Comparison of ENCODE assay signal across 1 cellular context in the genomic region with DNA sequence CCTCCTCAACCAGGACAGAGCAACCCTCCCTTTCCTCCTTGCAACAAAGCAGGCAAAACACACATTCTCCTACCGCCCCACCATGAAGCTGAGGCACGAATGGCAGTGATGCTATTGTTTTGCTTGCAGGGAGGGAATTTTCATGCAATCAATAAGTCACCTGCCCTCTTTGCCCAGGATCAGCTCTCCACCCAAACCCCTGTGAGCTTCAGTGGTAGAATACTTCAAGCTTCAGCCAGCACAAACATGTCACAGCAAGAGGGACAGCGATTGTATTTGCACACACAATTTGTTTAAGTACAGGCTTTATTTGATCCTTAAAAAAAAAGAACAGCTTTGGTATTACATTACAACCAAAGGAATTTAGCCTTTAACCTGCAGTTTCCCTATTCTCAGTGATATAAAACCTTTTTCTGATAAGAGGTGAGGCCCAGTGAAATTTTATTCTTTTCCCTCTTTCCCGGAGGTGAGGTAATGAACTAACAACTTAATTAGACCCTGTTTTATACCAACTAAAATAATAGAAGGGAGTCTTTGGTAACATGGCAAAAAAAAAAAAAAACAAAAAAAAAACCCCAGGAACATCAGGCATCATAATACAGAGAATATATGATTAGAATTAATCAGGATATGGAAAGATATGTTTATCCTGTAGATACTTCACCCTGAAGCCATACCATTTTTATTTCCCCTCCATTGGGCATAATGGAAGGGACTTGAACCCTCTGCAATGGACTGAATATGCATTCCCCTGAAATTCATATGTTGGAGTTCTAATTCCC.
TF ChIP-seq lines count a peak whose summit lies in the region.

No MANE protein-coding gene starts in this region.

TF ChIP-seq in HepG2, 621 proteins besides CTCF, POLR2A, EP300 and RAD21 (continued from another document and continues in another):
- peak; percentile 21; the same call in 1 of the 2 replicates for TF ChIP-seq ZFX (CRISPR knock-in tag; IDR thresholded peaks at IDR 0.05; ENCODE audit: low read depth)
- no peak for TF ChIP-seq JUND (CRISPR knock-in tag; IDR thresholded peaks at IDR 0.05)
- TF ChIP-seq ARNTL (CRISPR knock-in tag; IDR thresholded peaks at IDR 0.05), result 0 out of 2 replicates have a peak, but pooled peaks have one; percentile 70
- TF ChIP-seq ZNF235 (CRISPR knock-in tag; IDR thresholded peaks at IDR 0.05; ENCODE audit: borderline replicate concordance), result no peak
- TF ChIP-seq, protein P1, sequence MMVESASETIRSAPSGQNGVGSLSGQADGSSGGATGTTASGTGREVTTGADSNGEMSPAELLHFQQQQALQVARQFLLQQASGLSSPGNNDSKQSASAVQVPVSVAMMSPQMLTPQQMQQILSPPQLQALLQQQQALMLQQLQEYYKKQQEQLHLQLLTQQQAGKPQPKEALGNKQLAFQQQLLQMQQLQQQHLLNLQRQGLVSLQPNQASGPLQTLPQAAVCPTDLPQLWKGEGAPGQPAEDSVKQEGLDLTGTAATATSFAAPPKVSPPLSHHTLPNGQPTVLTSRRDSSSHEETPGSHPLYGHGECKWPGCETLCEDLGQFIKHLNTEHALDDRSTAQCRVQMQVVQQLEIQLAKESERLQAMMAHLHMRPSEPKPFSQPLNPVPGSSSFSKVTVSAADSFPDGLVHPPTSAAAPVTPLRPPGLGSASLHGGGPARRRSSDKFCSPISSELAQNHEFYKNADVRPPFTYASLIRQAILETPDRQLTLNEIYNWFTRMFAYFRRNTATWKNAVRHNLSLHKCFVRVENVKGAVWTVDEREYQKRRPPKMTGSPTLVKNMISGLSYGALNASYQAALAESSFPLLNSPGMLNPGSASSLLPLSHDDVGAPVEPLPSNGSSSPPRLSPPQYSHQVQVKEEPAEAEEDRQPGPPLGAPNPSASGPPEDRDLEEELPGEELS (CRISPR knock-in tag; IDR thresholded peaks at IDR 0.05), result peak; percentile 86
- peak; percentile 81; the same call in 1 of the 2 replicates for TF ChIP-seq PITX1 (CRISPR knock-in tag; IDR thresholded peaks at IDR 0.05)
- peak; percentile 97 for TF ChIP-seq ONECUT2 (CRISPR knock-in tag; IDR thresholded peaks at IDR 0.05)
- TF ChIP-seq BHLHE40 (IDR thresholded peaks at IDR 0.05; ENCODE audit: low read length), result peak; percentile 59
- peak; percentile 76; the same call in 1 of the 2 replicates for TF ChIP-seq DPF2 (CRISPR knock-in tag; IDR thresholded peaks at IDR 0.05; ENCODE audit: borderline replicate concordance, low read depth)
- no peak for TF ChIP-seq MAFK (conservative IDR thresholded peaks at IDR 0.05 in 1 of 2, IDR thresholded peaks at IDR 0.05 in 1 of 2; ENCODE audit: low read length in 2 of 2)
- TF ChIP-seq, protein P2, sequence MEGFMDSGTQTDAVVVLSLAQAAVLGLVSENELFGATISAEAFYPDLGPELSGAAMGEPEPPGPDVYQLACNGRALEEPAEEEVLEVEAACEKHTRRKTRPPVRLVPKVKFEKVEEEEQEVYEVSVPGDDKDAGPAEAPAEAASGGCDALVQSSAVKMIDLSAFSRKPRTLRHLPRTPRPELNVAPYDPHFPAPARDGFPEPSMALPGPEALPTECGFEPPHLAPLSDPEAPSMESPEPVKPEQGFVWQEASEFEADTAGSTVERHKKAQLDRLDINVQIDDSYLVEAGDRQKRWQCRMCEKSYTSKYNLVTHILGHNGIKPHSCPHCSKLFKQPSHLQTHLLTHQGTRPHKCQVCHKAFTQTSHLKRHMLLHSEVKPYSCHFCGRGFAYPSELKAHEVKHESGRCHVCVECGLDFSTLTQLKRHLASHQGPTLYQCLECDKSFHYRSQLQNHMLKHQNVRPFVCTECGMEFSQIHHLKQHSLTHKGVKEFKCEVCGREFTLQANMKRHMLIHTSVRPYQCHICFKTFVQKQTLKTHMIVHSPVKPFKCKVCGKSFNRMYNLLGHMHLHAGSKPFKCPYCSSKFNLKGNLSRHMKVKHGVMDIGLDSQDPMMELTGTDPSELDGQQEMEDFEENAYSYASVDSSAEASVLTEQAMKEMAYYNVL (CRISPR knock-in tag; IDR thresholded peaks at IDR 0.05; ENCODE audit: borderline replicate concordance), result peak; percentile 52; the same call in 1 of the 2 replicates
- TF ChIP-seq TBX2 (CRISPR knock-in tag; IDR thresholded peaks at IDR 0.05; ENCODE audit: borderline replicate concordance), result peak; percentile 56
- peak; percentile 51 for TF ChIP-seq ASH2L (IDR thresholded peaks at IDR 0.05; ENCODE audit: insufficient read length, low read depth, low read length)
- TF ChIP-seq STAG1 (CRISPR knock-in tag; IDR thresholded peaks at IDR 0.05), result peak; percentile 18; the same call in 1 of the 2 replicates
- no peak for TF ChIP-seq ZNF143 (CRISPR knock-in tag; IDR thresholded peaks at IDR 0.05)
- TF ChIP-seq, protein P3, sequence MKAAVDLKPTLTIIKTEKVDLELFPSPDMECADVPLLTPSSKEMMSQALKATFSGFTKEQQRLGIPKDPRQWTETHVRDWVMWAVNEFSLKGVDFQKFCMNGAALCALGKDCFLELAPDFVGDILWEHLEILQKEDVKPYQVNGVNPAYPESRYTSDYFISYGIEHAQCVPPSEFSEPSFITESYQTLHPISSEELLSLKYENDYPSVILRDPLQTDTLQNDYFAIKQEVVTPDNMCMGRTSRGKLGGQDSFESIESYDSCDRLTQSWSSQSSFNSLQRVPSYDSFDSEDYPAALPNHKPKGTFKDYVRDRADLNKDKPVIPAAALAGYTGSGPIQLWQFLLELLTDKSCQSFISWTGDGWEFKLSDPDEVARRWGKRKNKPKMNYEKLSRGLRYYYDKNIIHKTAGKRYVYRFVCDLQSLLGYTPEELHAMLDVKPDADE (CRISPR knock-in tag; IDR thresholded peaks at IDR 0.05), result no peak
- peak; percentile 27; the same call in 1 of the 2 replicates for TF ChIP-seq CEBPG (CRISPR knock-in tag; IDR thresholded peaks at IDR 0.05)
- TF ChIP-seq MED1 (CRISPR knock-in tag; IDR thresholded peaks at IDR 0.05), result peak; percentile 68
- TF ChIP-seq RXRB (CRISPR knock-in tag; IDR thresholded peaks at IDR 0.05; ENCODE audit: borderline replicate concordance), result peak; percentile 39; the same call in 1 of the 2 replicates
- 0 out of 2 replicates have a peak, but pooled peaks have one; percentile 26 for TF ChIP-seq PAX8 (CRISPR knock-in tag; IDR thresholded peaks at IDR 0.05; ENCODE audit: borderline replicate concordance)
- TF ChIP-seq, protein P4, sequence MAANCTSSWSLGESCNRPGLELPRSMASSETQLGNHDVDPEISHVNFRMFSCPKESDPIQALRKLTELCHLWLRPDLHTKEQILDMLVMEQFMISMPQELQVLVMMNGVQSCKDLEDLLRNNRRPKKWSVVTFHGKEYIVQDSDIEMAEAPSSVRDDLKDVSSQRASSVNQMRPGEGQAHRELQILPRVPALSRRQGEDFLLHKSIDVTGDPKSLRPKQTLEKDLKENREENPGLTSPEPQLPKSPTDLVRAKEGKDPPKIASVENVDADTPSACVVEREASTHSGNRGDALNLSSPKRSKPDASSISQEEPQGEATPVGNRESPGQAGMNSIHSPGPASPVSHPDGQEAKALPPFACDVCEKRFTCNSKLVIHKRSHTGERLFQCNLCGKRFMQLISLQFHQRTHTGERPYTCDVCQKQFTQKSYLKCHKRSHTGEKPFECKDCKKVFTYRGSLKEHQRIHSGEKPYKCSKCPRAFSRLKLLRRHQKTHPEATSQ (CRISPR knock-in tag; IDR thresholded peaks at IDR 0.05; ENCODE audit: borderline replicate concordance), result 0 out of 2 replicates have a peak, but pooled peaks have one; percentile 65
- no peak for TF ChIP-seq RFX1 (IDR thresholded peaks at IDR 0.05)
- TF ChIP-seq ZNF354B (CRISPR knock-in tag; IDR thresholded peaks at IDR 0.05), result no peak
- TF ChIP-seq SOX13 (IDR thresholded peaks at IDR 0.05), result peak; percentile 90
- peak in 1 of 2 experiments; percentile 97; a peak in 2 of 4 replicates for TF ChIP-seq SOX13 (CRISPR knock-in tag; conservative IDR thresholded peaks at IDR 0.05 in 1 of 2, IDR thresholded peaks at IDR 0.05 in 1 of 2)
- TF ChIP-seq ZSCAN9 (CRISPR knock-in tag; IDR thresholded peaks at IDR 0.05; ENCODE audit: borderline replicate concordance), result 0 out of 2 replicates have a peak, but pooled peaks have one; percentile 32
- TF ChIP-seq NFYC (CRISPR knock-in tag; IDR thresholded peaks at IDR 0.05), result peak; percentile 19; the same call in 1 of the 2 replicates
- TF ChIP-seq, protein P5, sequence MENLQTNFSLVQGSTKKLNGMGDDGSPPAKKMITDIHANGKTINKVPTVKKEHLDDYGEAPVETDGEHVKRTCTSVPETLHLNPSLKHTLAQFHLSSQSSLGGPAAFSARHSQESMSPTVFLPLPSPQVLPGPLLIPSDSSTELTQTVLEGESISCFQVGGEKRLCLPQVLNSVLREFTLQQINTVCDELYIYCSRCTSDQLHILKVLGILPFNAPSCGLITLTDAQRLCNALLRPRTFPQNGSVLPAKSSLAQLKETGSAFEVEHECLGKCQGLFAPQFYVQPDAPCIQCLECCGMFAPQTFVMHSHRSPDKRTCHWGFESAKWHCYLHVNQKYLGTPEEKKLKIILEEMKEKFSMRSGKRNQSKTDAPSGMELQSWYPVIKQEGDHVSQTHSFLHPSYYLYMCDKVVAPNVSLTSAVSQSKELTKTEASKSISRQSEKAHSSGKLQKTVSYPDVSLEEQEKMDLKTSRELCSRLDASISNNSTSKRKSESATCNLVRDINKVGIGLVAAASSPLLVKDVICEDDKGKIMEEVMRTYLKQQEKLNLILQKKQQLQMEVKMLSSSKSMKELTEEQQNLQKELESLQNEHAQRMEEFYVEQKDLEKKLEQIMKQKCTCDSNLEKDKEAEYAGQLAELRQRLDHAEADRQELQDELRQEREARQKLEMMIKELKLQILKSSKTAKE (CRISPR knock-in tag; IDR thresholded peaks at IDR 0.05; ENCODE audit: borderline replicate concordance), result peak; percentile 7; the same call in 1 of the 2 replicates
- TF ChIP-seq, protein P6, sequence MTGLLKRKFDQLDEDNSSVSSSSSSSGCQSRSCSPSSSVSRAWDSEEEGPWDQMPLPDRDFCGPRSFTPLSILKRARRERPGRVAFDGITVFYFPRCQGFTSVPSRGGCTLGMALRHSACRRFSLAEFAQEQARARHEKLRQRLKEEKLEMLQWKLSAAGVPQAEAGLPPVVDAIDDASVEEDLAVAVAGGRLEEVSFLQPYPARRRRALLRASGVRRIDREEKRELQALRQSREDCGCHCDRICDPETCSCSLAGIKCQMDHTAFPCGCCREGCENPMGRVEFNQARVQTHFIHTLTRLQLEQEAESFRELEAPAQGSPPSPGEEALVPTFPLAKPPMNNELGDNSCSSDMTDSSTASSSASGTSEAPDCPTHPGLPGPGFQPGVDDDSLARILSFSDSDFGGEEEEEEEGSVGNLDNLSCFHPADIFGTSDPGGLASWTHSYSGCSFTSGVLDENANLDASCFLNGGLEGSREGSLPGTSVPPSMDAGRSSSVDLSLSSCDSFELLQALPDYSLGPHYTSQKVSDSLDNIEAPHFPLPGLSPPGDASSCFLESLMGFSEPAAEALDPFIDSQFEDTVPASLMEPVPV (CRISPR knock-in tag; IDR thresholded peaks at IDR 0.05), result 0 out of 2 replicates have a peak, but pooled peaks have one; percentile 26
- peak; percentile 40; the same call in 1 of the 2 replicates for TF ChIP-seq SP5 (CRISPR knock-in tag; IDR thresholded peaks at IDR 0.05; ENCODE audit: borderline replicate concordance, low read depth)
- no peak for TF ChIP-seq ZBTB7A (CRISPR knock-in tag; IDR thresholded peaks at IDR 0.05)
- TF ChIP-seq FOSL2 (CRISPR knock-in tag; IDR thresholded peaks at IDR 0.05), result peak; percentile 54
- peak; percentile 90 for TF ChIP-seq PPARG (CRISPR knock-in tag; conservative IDR thresholded peaks at IDR 0.05)
- TF ChIP-seq NFATC3 (CRISPR knock-in tag; IDR thresholded peaks at IDR 0.05), result no peak
- TF ChIP-seq CBX5 (CRISPR knock-in tag; IDR thresholded peaks at IDR 0.05; ENCODE audit: borderline replicate concordance), result 0 out of 2 replicates have a peak, but pooled peaks have one; percentile 32
- peak; percentile 92; the same call in 1 of the 2 replicates for TF ChIP-seq ZNF292 (CRISPR knock-in tag; IDR thresholded peaks at IDR 0.05; ENCODE audit: borderline replicate concordance, low read depth)
- 0 out of 2 replicates have a peak, but pooled peaks have one; percentile 24 for TF ChIP-seq FOXC1 (CRISPR knock-in tag; IDR thresholded peaks at IDR 0.05; ENCODE audit: borderline replicate concordance)
- TF ChIP-seq ZNF331 (CRISPR knock-in tag; IDR thresholded peaks at IDR 0.05), result peak; percentile 71
- no peak for TF ChIP-seq ZC3H13 (CRISPR knock-in tag; IDR thresholded peaks at IDR 0.05)
- TF ChIP-seq, protein P7, sequence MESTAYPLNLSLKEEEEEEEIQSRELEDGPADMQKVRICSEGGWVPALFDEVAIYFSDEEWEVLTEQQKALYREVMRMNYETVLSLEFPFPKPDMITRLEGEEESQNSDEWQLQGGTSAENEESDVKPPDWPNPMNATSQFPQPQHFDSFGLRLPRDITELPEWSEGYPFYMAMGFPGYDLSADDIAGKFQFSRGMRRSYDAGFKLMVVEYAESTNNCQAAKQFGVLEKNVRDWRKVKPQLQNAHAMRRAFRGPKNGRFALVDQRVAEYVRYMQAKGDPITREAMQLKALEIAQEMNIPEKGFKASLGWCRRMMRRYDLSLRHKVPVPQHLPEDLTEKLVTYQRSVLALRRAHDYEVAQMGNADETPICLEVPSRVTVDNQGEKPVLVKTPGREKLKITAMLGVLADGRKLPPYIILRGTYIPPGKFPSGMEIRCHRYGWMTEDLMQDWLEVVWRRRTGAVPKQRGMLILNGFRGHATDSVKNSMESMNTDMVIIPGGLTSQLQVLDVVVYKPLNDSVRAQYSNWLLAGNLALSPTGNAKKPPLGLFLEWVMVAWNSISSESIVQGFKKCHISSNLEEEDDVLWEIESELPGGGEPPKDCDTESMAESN (CRISPR knock-in tag; conservative IDR thresholded peaks at IDR 0.05), result peak; percentile 65; the same call in 1 of the 2 replicates
- no peak for TF ChIP-seq CREB1 (IDR thresholded peaks at IDR 0.05)
- TF ChIP-seq CREB1 (CRISPR knock-in tag; IDR thresholded peaks at IDR 0.05), result peak; percentile 61
- no peak for TF ChIP-seq KDM2A (CRISPR knock-in tag; IDR thresholded peaks at IDR 0.05; ENCODE audit: borderline replicate concordance, low read depth)
- TF ChIP-seq FOXP1 (IDR thresholded peaks at IDR 0.05), result no peak
- TF ChIP-seq FOXP1 (CRISPR knock-in tag; IDR thresholded peaks at IDR 0.05), result peak; percentile 78
- TF ChIP-seq TMF1 (CRISPR knock-in tag; IDR thresholded peaks at IDR 0.05; ENCODE audit: low read depth), result no peak
- TF ChIP-seq ZNF570 (CRISPR knock-in tag; IDR thresholded peaks at IDR 0.05; ENCODE audit: borderline replicate concordance), result no peak
- TF ChIP-seq MYC (CRISPR knock-in tag; IDR thresholded peaks at IDR 0.05; ENCODE audit: borderline replicate concordance), result no peak
- TF ChIP-seq NCOA5 (CRISPR knock-in tag; IDR thresholded peaks at IDR 0.05), result no peak
- TF ChIP-seq NR2F1 (CRISPR knock-in tag; IDR thresholded peaks at IDR 0.05), result peak in 1 of 2 experiments; percentile 78; a peak in 3 of 4 replicates
- 0 out of 2 replicates have a peak, but pooled peaks have one; percentile 54 for TF ChIP-seq CC2D1A (CRISPR knock-in tag; IDR thresholded peaks at IDR 0.05)
- TF ChIP-seq BORCS8-MEF2B (CRISPR knock-in tag; IDR thresholded peaks at IDR 0.05), result peak; percentile 64; the same call in 1 of the 2 replicates
- TF ChIP-seq NCOR1 (IDR thresholded peaks at IDR 0.05; ENCODE audit: borderline replicate concordance, low read length), result peak; percentile 63; the same call in 1 of the 2 replicates
- TF ChIP-seq RFX3 (CRISPR knock-in tag; IDR thresholded peaks at IDR 0.05), result no peak
- TF ChIP-seq TGIF2 (CRISPR knock-in tag; IDR thresholded peaks at IDR 0.05), result no peak
